In genomic region chr12:124536613-124537012, GRCh38 we compare ENCODE assay signal across 19 cellular contexts. TPM values are rescaled to one million over a fixed set of nuclear protein-coding genes. Genes with fewer than 3 reads are reported as not detected.
DNase-seq lines count a peak whose midpoint lies in the region; ATAC-seq and TF ChIP-seq lines count a peak whose summit lies in the region.
"Had no signal": no experiment of that assay in that cellular context is flagged by ENCODE, and none has a peak within 500 bp of the region (broad histone marks: within the 10 kb centered on the region; RNA-seq: fewer than 3 reads in every experiment).

No MANE protein-coding gene starts in this region.

- H3K27ac ChIP-seq in CD4-positive, alpha-beta memory T cell (ENCODE audit: low read depth, low read length), result no peak overlapping the region
- H3K27ac ChIP-seq: foreskin keratinocyte, PC-9 had no signal

- peaks cover 16% of the 10 kb centered on the region for H3K4me1 ChIP-seq in CD4-positive, alpha-beta memory T cell (ENCODE audit: insufficient read depth, low read length)
- H3K4me1 ChIP-seq: foreskin keratinocyte had no signal

- H3K36me3 ChIP-seq in CD4-positive, alpha-beta memory T cell (ENCODE audit: insufficient read depth, low read length), result no peaks in the 10 kb centered on the region
- H3K36me3 ChIP-seq: right atrium auricular region had no signal

- DNase-seq in CD4-positive, alpha-beta memory T cell, result no peak
- DNase-seq in M059J (ENCODE audit: low read depth) (peak; percentile 52), chondrocyte (ENCODE audit: low spot score) (no peak), activated gamma-delta T cell (lab: John Stamatoyannopoulos, UW) (no peak)
- no peak for DNase-seq in stimulated activated CD4-positive, alpha-beta T cell treated with anti-CD3 and anti-CD28 coated beads, Interleukin-12 subunit alpha, Interleukin-12 subunit beta, amount 100 ng/mL, for 4 hours
- no peak for DNase-seq in activated CD8-positive, alpha-beta memory T cell treated with anti-CD3 and anti-CD28 coated beads, Interleukin-2, amount 10 ng/mL, durations not matched to agents 7 days and 5 days
- DNase-seq: activated CD4-positive, alpha-beta memory T cell treated with anti-CD3 and anti-CD28 coated beads for 36 hours; activated T-cell treated with anti-CD3 and anti-CD28 coated beads, Interleukin-2, amount 50 U/mL, for 48 hours; central memory CD4-positive, alpha-beta T cell; effector memory CD8-positive, alpha-beta T cell; foreskin keratinocyte; NCI-H2107; NCI-H526; PC-9; stimulated activated CD4-positive, alpha-beta T cell treated with anti-CD3 and anti-CD28 coated beads, Interleukin-2, amount 100 ng/mL, for 24 hours had no signal

- H3K4me1 Mint-ChIP-seq in CD4-positive, alpha-beta memory T cell, result peaks cover 16 to 44% (median 27%) of the 10 kb centered on the region in 4 donors
- H3K4me1 Mint-ChIP-seq in chondrocyte (ENCODE audit: low read depth) (peaks cover 38% of the 10 kb centered on the region), nephron (peaks cover 67% of the 10 kb centered on the region)
- peaks cover 12% of the 10 kb centered on the region for H3K4me1 Mint-ChIP-seq in activated CD8-positive, alpha-beta memory T cell treated with anti-CD3 and anti-CD28 coated beads, Interleukin-2, amount 10 ng/mL, durations not matched to agents 7 days and 5 days

- no peaks in the 10 kb centered on the region for H3K9me3 ChIP-seq in CD4-positive, alpha-beta memory T cell (ENCODE audit: control insufficient read depth in 1 of 2, low read length in 2 of 2)
- H3K9me3 ChIP-seq: right atrium auricular region had no signal

- H3K4me3 ChIP-seq in CD4-positive, alpha-beta memory T cell (ENCODE audit: low read length in 2 of 2), result no peak overlapping the region
- H3K4me3 ChIP-seq: PC-9, right atrium auricular region had no signal

- H3K4me3 Mint-ChIP-seq in CD4-positive, alpha-beta memory T cell, result peak overlapping the region in 1 of 8 donors; percentile 11
- H3K4me3 Mint-ChIP-seq in chondrocyte (ENCODE audit: unreplicated experiment), result no peak overlapping the region
- peak overlapping the region in 1 of 3 experiments; percentile 38 for H3K4me3 Mint-ChIP-seq in nephron
- H3K4me3 Mint-ChIP-seq in activated CD8-positive, alpha-beta memory T cell treated with anti-CD3 and anti-CD28 coated beads, Interleukin-2, amount 10 ng/mL, durations not matched to agents 7 days and 5 days, result no peak overlapping the region
- H3K4me3 Mint-ChIP-seq: activated CD4-positive, alpha-beta memory T cell treated with anti-CD3 and anti-CD28 coated beads for 36 hours; activated naive CD8-positive, alpha-beta T cell; effector memory CD8-positive, alpha-beta T cell had no signal

- H3K27ac Mint-ChIP-seq in CD4-positive, alpha-beta memory T cell, result peak overlapping the region in 5 of 7 donors; percentile 0 to 74 (median 69)
- H3K27ac Mint-ChIP-seq in chondrocyte (ENCODE audit: unreplicated experiment) (peak overlapping the region; percentile 79), nephron (peak overlapping the region; percentile 81 to 93 (median 89))
- no peak overlapping the region for H3K27ac Mint-ChIP-seq in activated CD8-positive, alpha-beta memory T cell treated with anti-CD3 and anti-CD28 coated beads, Interleukin-2, amount 10 ng/mL, durations not matched to agents 7 days and 5 days
- H3K27ac Mint-ChIP-seq: activated CD4-positive, alpha-beta memory T cell treated with anti-CD3 and anti-CD28 coated beads for 36 hours; activated naive CD8-positive, alpha-beta T cell had no signal

- ATAC-seq in GM19035 (IDR thresholded peaks at IDR 0.05; ENCODE audit: unreplicated experiment), result no peak
- ATAC-seq in activated CD8-positive, alpha-beta memory T cell treated with anti-CD3 and anti-CD28 coated beads, Interleukin-2, amount 10 ng/mL, durations not matched to agents 7 days and 5 days, result no peak
- ATAC-seq: effector memory CD8-positive, alpha-beta T cell; foreskin keratinocyte had no signal

- peaks cover 3 to 10% of the 10 kb centered on the region in 2 donors for H3K36me3 Mint-ChIP-seq in CD4-positive, alpha-beta memory T cell
- no peaks in the 10 kb centered on the region for H3K36me3 Mint-ChIP-seq in chondrocyte (ENCODE audit: low read depth)
- peaks cover 15% of the 10 kb centered on the region for H3K36me3 Mint-ChIP-seq in nephron (ENCODE audit: low read depth)
- no peaks in the 10 kb centered on the region for H3K36me3 Mint-ChIP-seq in activated CD8-positive, alpha-beta memory T cell treated with anti-CD3 and anti-CD28 coated beads, Interleukin-2, amount 10 ng/mL, durations not matched to agents 7 days and 5 days
- H3K36me3 Mint-ChIP-seq: activated naive CD8-positive, alpha-beta T cell had no signal

- H3K27me3 Mint-ChIP-seq in CD4-positive, alpha-beta memory T cell, result no peaks in the 10 kb centered on the region
- H3K27me3 Mint-ChIP-seq in chondrocyte (ENCODE audit: low read depth) (no peaks in the 10 kb centered on the region), nephron (ENCODE audit: low read depth) (no peaks in the 10 kb centered on the region)
- no peaks in the 10 kb centered on the region for H3K27me3 Mint-ChIP-seq in activated CD8-positive, alpha-beta memory T cell treated with anti-CD3 and anti-CD28 coated beads, Interleukin-2, amount 10 ng/mL, durations not matched to agents 7 days and 5 days
- H3K27me3 Mint-ChIP-seq: activated CD4-positive, alpha-beta memory T cell treated with anti-CD3 and anti-CD28 coated beads for 36 hours; activated naive CD8-positive, alpha-beta T cell; effector memory CD8-positive, alpha-beta T cell had no signal

- intact Hi-C loops in CD4-positive, alpha-beta memory T cell (cut with micrococcal nuclease), result no loop called here

- CTCF ChIA-PET in CD4-positive, alpha-beta memory T cell (lab: Charles Lee; ENCODE audit: partially characterized antibody), result no interaction called here
- CTCF ChIA-PET in activated CD8-positive, alpha-beta memory T cell treated with anti-CD3 and anti-CD28 coated beads, Interleukin-2, amount 10 ng/mL, durations not matched to agents 7 days and 5 days (lab: Charles Lee), result no interaction called here

- no peaks in the 10 kb centered on the region for H3K27me3 ChIP-seq in CD4-positive, alpha-beta memory T cell (ENCODE audit: insufficient read depth, low read length)
- H3K27me3 ChIP-seq: foreskin keratinocyte, right atrium auricular region had no signal

- no peaks in the 10 kb centered on the region for H3K9me3 Mint-ChIP-seq in CD4-positive, alpha-beta memory T cell
- H3K9me3 Mint-ChIP-seq in chondrocyte (ENCODE audit: low read depth) (no peaks in the 10 kb centered on the region), nephron (no peaks in the 10 kb centered on the region)
- no peaks in the 10 kb centered on the region for H3K9me3 Mint-ChIP-seq in activated CD8-positive, alpha-beta memory T cell treated with anti-CD3 and anti-CD28 coated beads, Interleukin-2, amount 10 ng/mL, durations not matched to agents 7 days and 5 days (ENCODE audit: low read depth)
- H3K9me3 Mint-ChIP-seq: activated CD4-positive, alpha-beta memory T cell treated with anti-CD3 and anti-CD28 coated beads for 36 hours; effector memory CD8-positive, alpha-beta T cell had no signal

- POLR2A ChIA-PET in CD4-positive, alpha-beta memory T cell (lab: Charles Lee; ENCODE audit: partially characterized antibody), result interaction anchor here (0.8 kb wide), 1 partner anchor 9 kb away, joined by 3 read pairs; no protein-coding TSS in a partner anchor

- TF ChIP-seq CTCF in chondrocyte (IDR thresholded peaks at IDR 0.05) (no peak), nephron (IDR thresholded peaks at IDR 0.05; ENCODE audit: unreplicated experiment in 3 of 3) (no peak)

RNA-seq across cellular contexts. Expression of gene NCOR2, which starts 30.8 kb away (rescaled TPM):
- total RNA-seq in CD4-positive, alpha-beta memory T cell, result 100 to 1,000 TPM in 1 of 2 experiments, 10 to 100 TPM in 1; 89.5 to 105 TPM
- 10 to 100 TPM in 1 of 2 donors, under 1 TPM in 1; 0.37 to 19.5 TPM for polyA plus RNA-seq in CD4-positive, alpha-beta memory T cell
- 16.5 and 54.8 TPM in 2 replicates for total RNA-seq in M059J (2014; rRNA removed; shearing (Covaris generic))
- 327 to 390 TPM (median 348 TPM) in 3 replicates for total RNA-seq in chondrocyte
- 10 to 100 TPM; 84.6 to 99.4 TPM for total RNA-seq in activated CD8-positive, alpha-beta memory T cell treated with anti-CD3 and anti-CD28 coated beads, Interleukin-2, amount 10 ng/mL, durations not matched to agents 7 days and 5 days
